Comparison of ENCODE assay signal across 17 cellular contexts in genomic region chr4:72084587-72085011, GRCh38. TPM values are rescaled to one million over a fixed set of nuclear protein-coding genes. Genes with fewer than 3 reads are reported as not detected.
DNase-seq lines count a peak whose midpoint lies in the region; ATAC-seq and TF ChIP-seq lines count a peak whose summit lies in the region.
"Had no signal": no experiment of that assay in that cellular context is flagged by ENCODE, and none has a peak within 500 bp of the region (broad histone marks: within the 10 kb centered on the region; RNA-seq: fewer than 3 reads in every experiment).

No MANE protein-coding gene starts in this region.

- ATAC-seq in GM18517 (IDR thresholded peaks at IDR 0.05; ENCODE audit: unreplicated experiment) (peak; percentile 86), GM21576 (IDR thresholded peaks at IDR 0.05; ENCODE audit: unreplicated experiment) (peak; percentile 61), HG03196 (IDR thresholded peaks at IDR 0.05; ENCODE audit: unreplicated experiment) (peak; percentile 76), left lung (peak; percentile 77)
- ATAC-seq in activated CD8-positive, alpha-beta memory T cell treated with anti-CD3 and anti-CD28 coated beads, Interleukin-2, amount 10 ng/mL, durations not matched to agents 7 days and 5 days = no peak
- ATAC-seq: K562; stimulated activated effector memory CD8-positive, alpha-beta T cell treated with anti-CD3 and anti-CD28 coated beads, Interleukin-12 subunit alpha, Interleukin-12 subunit beta, amount 100 ng/mL, for 72 hours had no signal

- TF ChIP-seq CTCF in left lung (IDR thresholded peaks at IDR 0.05) (no peak), prostate gland (IDR thresholded peaks at IDR 0.05) (no peak)

- CTCF ChIA-PET in activated CD8-positive, alpha-beta memory T cell treated with anti-CD3 and anti-CD28 coated beads, Interleukin-2, amount 10 ng/mL, durations not matched to agents 7 days and 5 days (lab: Charles Lee) = no interaction called here

- DNase-seq in left lung = no peak
- DNase-seq in prostate gland (ENCODE audit: low spot score) = no peak
- DNase-seq in activated CD8-positive, alpha-beta memory T cell treated with anti-CD3 and anti-CD28 coated beads, Interleukin-2, amount 10 ng/mL, durations not matched to agents 7 days and 5 days = no peak
- no peak for DNase-seq in Ammon's horn (ENCODE audit: low spot score)
- no peak for DNase-seq in DMS153 (lab: John Stamatoyannopoulos, UW)
- DNase-seq: activated CD8-positive, alpha-beta memory T cell treated with anti-CD3 and anti-CD28 coated beads, Interleukin-2, amount 50 U/mL, for 4 hours; brain microvascular endothelial cell; CD8-positive, alpha-beta memory T cell; NCI-H748 treated with DMSO at 0.1 percent for 48 hours had no signal

- H3K27ac ChIP-seq in left lung (no peak overlapping the region), prostate gland (no peak overlapping the region)
- H3K27ac ChIP-seq: brain microvascular endothelial cell, skin epidermis had no signal

- H3K4me3 ChIP-seq in left lung (no peak overlapping the region), prostate gland (no peak overlapping the region)
- H3K4me3 ChIP-seq: K562, skin epidermis had no signal

- H3K36me3 ChIP-seq in left lung (no peaks in the 10 kb centered on the region), prostate gland (no peaks in the 10 kb centered on the region)
- H3K36me3 ChIP-seq: brain microvascular endothelial cell had no signal

- no peaks in the 10 kb centered on the region for H3K4me1 Mint-ChIP-seq in activated CD8-positive, alpha-beta memory T cell treated with anti-CD3 and anti-CD28 coated beads, Interleukin-2, amount 10 ng/mL, durations not matched to agents 7 days and 5 days
- H3K4me1 Mint-ChIP-seq: CD8-positive, alpha-beta memory T cell; memory B cell; stimulated activated effector memory CD8-positive, alpha-beta T cell treated with anti-CD3 and anti-CD28 coated beads, Interleukin-12 subunit alpha, Interleukin-12 subunit beta, amount 100 ng/mL, for 72 hours had no signal

- no peaks in the 10 kb centered on the region for H3K27me3 Mint-ChIP-seq in activated CD8-positive, alpha-beta memory T cell treated with anti-CD3 and anti-CD28 coated beads, Interleukin-2, amount 10 ng/mL, durations not matched to agents 7 days and 5 days
- H3K27me3 Mint-ChIP-seq: memory B cell had no signal

- no peak for TF ChIP-seq POLR2A in prostate gland (IDR thresholded peaks at IDR 0.05)

- H3K9me3 Mint-ChIP-seq in activated CD8-positive, alpha-beta memory T cell treated with anti-CD3 and anti-CD28 coated beads, Interleukin-2, amount 10 ng/mL, durations not matched to agents 7 days and 5 days (ENCODE audit: low read depth) = no peaks in the 10 kb centered on the region
- H3K9me3 Mint-ChIP-seq: T-helper 1 cell treated with Interleukin-12 subunit alpha and Interleukin-12 subunit beta and Interleukin-4 antibody, amounts not matched to agents 30 μg/mL and 1 μg/mL, for 36 hours had no signal

- H3K27ac Mint-ChIP-seq in activated CD8-positive, alpha-beta memory T cell treated with anti-CD3 and anti-CD28 coated beads, Interleukin-2, amount 10 ng/mL, durations not matched to agents 7 days and 5 days = no peak overlapping the region
- H3K27ac Mint-ChIP-seq: CD8-positive, alpha-beta memory T cell; memory B cell; stimulated activated effector memory CD8-positive, alpha-beta T cell treated with anti-CD3 and anti-CD28 coated beads, Interleukin-12 subunit alpha, Interleukin-12 subunit beta, amount 100 ng/mL, for 72 hours; T-helper 1 cell treated with Interleukin-12 subunit alpha and Interleukin-12 subunit beta and Interleukin-4 antibody, amounts not matched to agents 30 μg/mL and 1 μg/mL, for 36 hours had no signal

- H3K4me1 ChIP-seq in left lung = no peaks in the 10 kb centered on the region
- no peaks in the 10 kb centered on the region for H3K4me1 ChIP-seq in prostate gland (replicated peaks)

- H3K4me3 Mint-ChIP-seq in activated CD8-positive, alpha-beta memory T cell treated with anti-CD3 and anti-CD28 coated beads, Interleukin-2, amount 10 ng/mL, durations not matched to agents 7 days and 5 days = no peak overlapping the region
- H3K4me3 Mint-ChIP-seq: CD8-positive, alpha-beta memory T cell; memory B cell; stimulated activated effector memory CD8-positive, alpha-beta T cell treated with anti-CD3 and anti-CD28 coated beads, Interleukin-12 subunit alpha, Interleukin-12 subunit beta, amount 100 ng/mL, for 72 hours; T-helper 1 cell treated with Interleukin-12 subunit alpha and Interleukin-12 subunit beta and Interleukin-4 antibody, amounts not matched to agents 30 μg/mL and 1 μg/mL, for 36 hours had no signal

- no peaks in the 10 kb centered on the region for H3K9me3 ChIP-seq in left lung
- H3K9me3 ChIP-seq in prostate gland = no peaks in the 10 kb centered on the region

- intact Hi-C loops in left lung (cut with DNase I) = no loop called here
- intact Hi-C loops in prostate gland (cut with DNase I) = no loop called here

- H3K27me3 ChIP-seq in left lung (no peaks in the 10 kb centered on the region), prostate gland (replicated peaks; ENCODE audit: insufficient read depth) (no peaks in the 10 kb centered on the region)
- H3K27me3 ChIP-seq: brain microvascular endothelial cell had no signal

- no peaks in the 10 kb centered on the region for H3K36me3 Mint-ChIP-seq in activated CD8-positive, alpha-beta memory T cell treated with anti-CD3 and anti-CD28 coated beads, Interleukin-2, amount 10 ng/mL, durations not matched to agents 7 days and 5 days
- H3K36me3 Mint-ChIP-seq: CD8-positive, alpha-beta memory T cell; memory B cell; stimulated activated effector memory CD8-positive, alpha-beta T cell treated with anti-CD3 and anti-CD28 coated beads, Interleukin-12 subunit alpha, Interleukin-12 subunit beta, amount 100 ng/mL, for 72 hours had no signal

- WGBS in prostate gland = 29% methylated on average over 3 of the region's 3 CpGs

RNA-seq across cellular contexts. Expression of gene NPFFR2, which starts 52.8 kb away (rescaled TPM):
- not detected for total RNA-seq in left lung
- total RNA-seq in prostate gland = under 1 TPM in 1 of 2 donors, not detected in 1; 0.45 TPM
- not detected for total RNA-seq in activated CD8-positive, alpha-beta memory T cell treated with anti-CD3 and anti-CD28 coated beads, Interleukin-2, amount 10 ng/mL, durations not matched to agents 7 days and 5 days
- total RNA-seq: CD8-positive, alpha-beta memory T cell had no signal
